In the genomic region with DNA sequence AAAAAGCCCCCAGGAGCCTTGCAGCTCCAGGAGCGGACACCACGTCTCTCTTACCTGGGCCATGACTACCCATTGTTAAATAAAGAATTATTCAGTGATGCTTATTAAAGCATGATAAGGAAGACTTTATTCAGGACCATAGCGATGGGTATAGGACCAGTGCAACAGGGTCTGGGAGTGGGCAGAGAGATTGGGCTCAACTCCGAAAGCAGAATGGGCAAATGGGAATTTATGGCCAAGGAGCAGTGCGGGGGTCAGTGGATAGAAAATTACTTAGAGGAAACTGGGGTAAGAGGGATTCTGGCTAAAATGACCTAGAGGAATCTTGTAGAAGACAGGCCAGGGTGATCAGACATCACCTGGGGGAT, we compare ENCODE assay signal across 8 cellular contexts. TPM values are rescaled to one million over a fixed set of nuclear protein-coding genes. Genes with fewer than 3 reads are reported as not detected.
DNase-seq lines count a peak whose midpoint lies in the region; ATAC-seq and TF ChIP-seq lines count a peak whose summit lies in the region.

No MANE protein-coding gene starts in this region.

- no peak for TF ChIP-seq CTCF in cardiac muscle cell (IDR thresholded peaks at IDR 0.05; ENCODE audit: low read depth, low read length)
- no peak for TF ChIP-seq CTCF in astrocyte of the spinal cord (IDR thresholded peaks at IDR 0.05; ENCODE audit: low read depth, low read length)
- no peak for TF ChIP-seq CTCF in lower lobe of right lung (IDR thresholded peaks at IDR 0.05)
- TF ChIP-seq CTCF in vagina (IDR thresholded peaks at IDR 0.05), result no peak

- ATAC-seq in Right ventricle myocardium inferior (no peak), lower lobe of right lung (peak in 1 of 2 donors; percentile 1)

- H3K9me3 ChIP-seq in cardiac muscle cell (ENCODE audit: low read depth), result no peaks in the 10 kb centered on the region
- no peaks in the 10 kb centered on the region for H3K9me3 ChIP-seq in lower lobe of right lung
- H3K9me3 ChIP-seq in vagina, result no peaks in the 10 kb centered on the region

- intact Hi-C loops in Right ventricle myocardium inferior (cut with DNase I), result loop anchor here (10.0 kb wide), 1 partner anchor 699 kb away; a partner anchor contains a TSS
- intact Hi-C loops in lower lobe of right lung (cut with DNase I), result no loop called here
- intact Hi-C loops in vagina (cut with DNase I), result loop anchor here (5.0 kb wide), 1 partner anchor 701 kb away; a partner anchor contains a TSS
- intact Hi-C loops in posterior vena cava (cut with DNase I), result loop anchor here in 1 of 2 donors (5.0 kb wide), 1 partner anchor 431 kb away; no protein-coding TSS in a partner anchor

- H3K27me3 ChIP-seq in cardiac muscle cell (no peaks in the 10 kb centered on the region), lower lobe of right lung (ENCODE audit: low read depth) (no peaks in the 10 kb centered on the region), vagina (no peaks in the 10 kb centered on the region)

- TF ChIP-seq POLR2A in vagina (IDR thresholded peaks at IDR 0.05), result no peak

- DNase-seq in cardiac muscle cell (ENCODE audit: low read depth in 1 of 2, low spot score in 1 of 2) (no peak), Right ventricle myocardium inferior (ENCODE audit: missing footprints) (no peak), astrocyte of the spinal cord (ENCODE audit: low read depth, low spot score) (no peak), lower lobe of right lung (no peak), vagina (ENCODE audit: extremely low spot score in 2 of 2) (no peak), GOT3 (lab: John Stamatoyannopoulos, UW) (no peak), posterior vena cava (ENCODE audit: low spot score) (no peak)
- DNase-seq in stimulated activated CD4-positive, alpha-beta T cell treated with anti-CD3 and anti-CD28 coated beads, Interleukin-2, amount 100 ng/mL, for 24 hours, result no peak

- peaks cover 16% of the 10 kb centered on the region for H3K36me3 ChIP-seq in cardiac muscle cell
- H3K36me3 ChIP-seq in lower lobe of right lung, result peaks cover 27% of the 10 kb centered on the region
- peaks cover 0 to 11% of the 10 kb centered on the region in 2 donors for H3K36me3 ChIP-seq in vagina

- in situ Hi-C loops in astrocyte of the spinal cord (cut with HindIII; ENCODE audit: low sequenced_read_pairs), result no loop called here

- no peak overlapping the region for H3K27ac ChIP-seq in cardiac muscle cell
- peak overlapping the region; percentile 91 for H3K27ac ChIP-seq in lower lobe of right lung
- H3K27ac ChIP-seq in vagina, result peak overlapping the region; percentile 92

- H3K4me1 ChIP-seq in cardiac muscle cell (ENCODE audit: low read depth) (peaks cover 11% of the 10 kb centered on the region), lower lobe of right lung (peaks cover 23% of the 10 kb centered on the region), vagina (peaks cover 24% of the 10 kb centered on the region)

- peak overlapping the region; percentile 81 for H3K4me3 ChIP-seq in cardiac muscle cell
- peak overlapping the region; percentile 100 for H3K4me3 ChIP-seq in astrocyte of the spinal cord (ENCODE audit: low read depth, low read length)
- peak overlapping the region; percentile 98 for H3K4me3 ChIP-seq in lower lobe of right lung
- H3K4me3 ChIP-seq in vagina, result peak overlapping the region; percentile 94 to 100

RNA-seq across cellular contexts. Expression of a gene that starts 0.6 kb away (rescaled TPM):
- total RNA-seq in cardiac muscle cell (251 and 646 TPM in 2 replicates), Right ventricle myocardium inferior (886 TPM), lower lobe of right lung (100 TPM), vagina (133 TPM), posterior vena cava (100 to 1,000 TPM; 138 to 167 TPM)
- polyA plus RNA-seq in cardiac muscle cell, result 808 and 1,053 TPM in 2 replicates
